ENCODE assay signal across 1 cellular context in the genomic region with DNA sequence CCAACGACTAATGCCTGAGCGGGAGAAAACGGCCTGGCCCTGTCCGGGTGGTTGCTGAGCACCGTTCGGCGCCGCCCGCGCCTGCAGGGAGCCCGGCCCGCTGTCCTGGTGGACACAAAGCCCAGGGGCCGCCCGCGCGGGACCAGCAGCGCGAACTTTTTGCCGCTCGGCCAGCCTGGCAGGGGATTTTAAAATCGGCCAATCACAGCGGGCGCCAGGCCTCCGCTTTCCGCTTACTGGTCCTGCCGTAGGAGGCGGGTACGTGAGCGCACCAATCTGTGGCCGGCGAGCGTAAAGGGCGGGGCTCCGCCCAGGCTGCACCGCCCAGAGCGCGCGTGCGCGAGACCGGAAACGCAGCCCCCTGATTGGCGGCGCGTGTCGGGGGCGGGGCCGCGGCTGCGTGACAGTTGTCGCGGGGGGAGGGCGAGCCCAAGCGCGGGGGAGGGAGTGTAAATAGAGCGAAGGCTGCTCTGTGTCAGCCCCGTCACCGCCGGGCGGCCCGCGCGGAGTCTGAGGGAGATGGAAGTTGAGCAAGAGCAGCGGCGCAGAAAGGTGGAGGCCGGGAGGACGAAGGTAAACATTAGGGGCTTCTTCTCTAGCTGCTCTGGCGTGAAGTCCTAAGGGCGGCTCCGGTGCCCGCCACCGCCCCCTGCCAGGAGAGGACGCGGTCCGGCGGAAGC.
TF ChIP-seq lines count a peak whose summit lies in the region.

Gene C21orf58, minus strand, starts transcription at position 161 of the 680 bp plus-strand sequence. CDS start 1,132 bp downstream, outside the sequence.
A gene with protein sequence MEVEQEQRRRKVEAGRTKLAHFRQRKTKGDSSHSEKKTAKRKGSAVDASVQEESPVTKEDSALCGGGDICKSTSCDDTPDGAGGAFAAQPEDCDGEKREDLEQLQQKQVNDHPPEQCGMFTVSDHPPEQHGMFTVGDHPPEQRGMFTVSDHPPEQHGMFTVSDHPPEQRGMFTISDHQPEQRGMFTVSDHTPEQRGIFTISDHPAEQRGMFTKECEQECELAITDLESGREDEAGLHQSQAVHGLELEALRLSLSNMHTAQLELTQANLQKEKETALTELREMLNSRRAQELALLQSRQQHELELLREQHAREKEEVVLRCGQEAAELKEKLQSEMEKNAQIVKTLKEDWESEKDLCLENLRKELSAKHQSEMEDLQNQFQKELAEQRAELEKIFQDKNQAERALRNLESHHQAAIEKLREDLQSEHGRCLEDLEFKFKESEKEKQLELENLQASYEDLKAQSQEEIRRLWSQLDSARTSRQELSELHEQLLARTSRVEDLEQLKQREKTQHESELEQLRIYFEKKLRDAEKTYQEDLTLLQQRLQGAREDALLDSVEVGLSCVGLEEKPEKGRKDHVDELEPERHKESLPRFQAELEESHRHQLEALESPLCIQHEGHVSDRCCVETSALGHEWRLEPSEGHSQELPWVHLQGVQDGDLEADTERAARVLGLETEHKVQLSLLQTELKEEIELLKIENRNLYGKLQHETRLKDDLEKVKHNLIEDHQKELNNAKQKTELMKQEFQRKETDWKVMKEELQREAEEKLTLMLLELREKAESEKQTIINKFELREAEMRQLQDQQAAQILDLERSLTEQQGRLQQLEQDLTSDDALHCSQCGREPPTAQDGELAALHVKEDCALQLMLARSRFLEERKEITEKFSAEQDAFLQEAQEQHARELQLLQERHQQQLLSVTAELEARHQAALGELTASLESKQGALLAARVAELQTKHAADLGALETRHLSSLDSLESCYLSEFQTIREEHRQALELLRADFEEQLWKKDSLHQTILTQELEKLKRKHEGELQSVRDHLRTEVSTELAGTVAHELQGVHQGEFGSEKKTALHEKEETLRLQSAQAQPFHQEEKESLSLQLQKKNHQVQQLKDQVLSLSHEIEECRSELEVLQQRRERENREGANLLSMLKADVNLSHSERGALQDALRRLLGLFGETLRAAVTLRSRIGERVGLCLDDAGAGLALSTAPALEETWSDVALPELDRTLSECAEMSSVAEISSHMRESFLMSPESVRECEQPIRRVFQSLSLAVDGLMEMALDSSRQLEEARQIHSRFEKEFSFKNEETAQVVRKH (N-terminal part only) (plus strand): TSS at position 447 of the 680 bp plus-strand sequence. CDS start 73 bp downstream, at position 520.

TF ChIP-seq in HepG2, 621 proteins besides CTCF, POLR2A, EP300 and RAD21 (continued from another document and continues in another):
- TF ChIP-seq BHLHE40 (IDR thresholded peaks at IDR 0.05; ENCODE audit: low read length) (0 out of 2 replicates have a peak, but pooled peaks have one; percentile 32), ZFX (CRISPR knock-in tag; IDR thresholded peaks at IDR 0.05; ENCODE audit: low read depth) (peak; percentile 89), POLR2G (IDR thresholded peaks at IDR 0.05; ENCODE audit: low read depth, low read length) (peak; percentile 89), NFKBIZ (CRISPR knock-in tag; IDR thresholded peaks at IDR 0.05) (no peak), ZNF142 (CRISPR knock-in tag; IDR thresholded peaks at IDR 0.05) (peak; percentile 42; the same call in 1 of the 2 replicates), ATAD3A (CRISPR knock-in tag; IDR thresholded peaks at IDR 0.05) (no peak), KLF16 (CRISPR knock-in tag; IDR thresholded peaks at IDR 0.05) (no peak), ZNF781 (CRISPR knock-in tag; IDR thresholded peaks at IDR 0.05; ENCODE audit: borderline replicate concordance, not compliant biosample characterization) (peak; percentile 7), ARNT2 (CRISPR knock-in tag; IDR thresholded peaks at IDR 0.05; ENCODE audit: low read depth) (peak; percentile 85; the same call in 1 of the 2 replicates), NR2F2 (IDR thresholded peaks at IDR 0.05; ENCODE audit: borderline replicate concordance, low read depth) (no peak), ZBTB2 (CRISPR knock-in tag; IDR thresholded peaks at IDR 0.05; ENCODE audit: low read depth) (peak; percentile 58; the same call in 1 of the 2 replicates), ZNF746 (CRISPR knock-in tag; IDR thresholded peaks at IDR 0.05) (no peak), SMARCE1 (IDR thresholded peaks at IDR 0.05; ENCODE audit: borderline replicate concordance) (no peak), ZBTB26 (CRISPR knock-in tag; IDR thresholded peaks at IDR 0.05; ENCODE audit: borderline replicate concordance) (no peak), HNRNPLL (IDR thresholded peaks at IDR 0.05; ENCODE audit: low read depth, low read length, poor library complexity, severe bottlenecking) (peak; percentile 68), KAT8 (CRISPR knock-in tag; IDR thresholded peaks at IDR 0.05) (peak; percentile 1; the same call in 1 of the 2 replicates), SMAD1 (CRISPR knock-in tag; IDR thresholded peaks at IDR 0.05; ENCODE audit: borderline replicate concordance, low read depth) (no peak), ZNF567 (CRISPR knock-in tag; IDR thresholded peaks at IDR 0.05; ENCODE audit: borderline replicate concordance) (0 out of 2 replicates have a peak, but pooled peaks have one; percentile 34), POLR2AphosphoS2 (IDR thresholded peaks at IDR 0.05; ENCODE audit: low read depth, low read length) (no peak), ATF7-NPFF (CRISPR knock-in tag; IDR thresholded peaks at IDR 0.05; ENCODE audit: low read depth) (peak; percentile 94), RERE (CRISPR knock-in tag; IDR thresholded peaks at IDR 0.05; ENCODE audit: low read depth) (no peak), ZNF343 (CRISPR knock-in tag; IDR thresholded peaks at IDR 0.05) (no peak), ZNF784 (CRISPR knock-in tag; IDR thresholded peaks at IDR 0.05; ENCODE audit: borderline replicate concordance) (0 out of 2 replicates have a peak, but pooled peaks have one; percentile 12), HDAC6 (IDR thresholded peaks at IDR 0.05; ENCODE audit: low read depth, low read length) (no peak), ZBTB39 (CRISPR knock-in tag; IDR thresholded peaks at IDR 0.05) (no peak), ZMYM4 (CRISPR knock-in tag; IDR thresholded peaks at IDR 0.05) (peak; percentile 50; the same call in 1 of the 2 replicates)
- TF ChIP-seq, protein P1, sequence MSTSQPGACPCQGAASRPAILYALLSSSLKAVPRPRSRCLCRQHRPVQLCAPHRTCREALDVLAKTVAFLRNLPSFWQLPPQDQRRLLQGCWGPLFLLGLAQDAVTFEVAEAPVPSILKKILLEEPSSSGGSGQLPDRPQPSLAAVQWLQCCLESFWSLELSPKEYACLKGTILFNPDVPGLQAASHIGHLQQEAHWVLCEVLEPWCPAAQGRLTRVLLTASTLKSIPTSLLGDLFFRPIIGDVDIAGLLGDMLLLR (CRISPR knock-in tag; IDR thresholded peaks at IDR 0.05) = peak; percentile 15; the same call in 1 of the 2 replicates
